In genomic region chr9:124480621-124480981, GRCh38 we compare ENCODE assay signal across 9 cellular contexts. TPM values are rescaled to one million over a fixed set of nuclear protein-coding genes. Genes with fewer than 3 reads are reported as not detected.
DNase-seq lines count a peak whose midpoint lies in the region; ATAC-seq and TF ChIP-seq lines count a peak whose summit lies in the region.
"Had no signal": no experiment of that assay in that cellular context is flagged by ENCODE, and none has a peak within 500 bp of the region (broad histone marks: within the 10 kb centered on the region; RNA-seq: fewer than 3 reads in every experiment).

No MANE protein-coding gene starts in this region.

- peak; percentile 72 for TF ChIP-seq CTCF in GM12864 (IDR thresholded peaks at IDR 0.05; ENCODE audit: low read depth, low read length, missing control alignments)
- TF ChIP-seq CTCF in Loucy (conservative IDR thresholded peaks at IDR 0.05; ENCODE audit: low read length) = peak; percentile 57
- TF ChIP-seq CTCF in activated CD8-positive, alpha-beta T cell treated with anti-CD3 and anti-CD28 coated beads for 36 hours (IDR thresholded peaks at IDR 0.05) = peak; percentile 23
- TF ChIP-seq CTCF in nephron progenitor cell (IDR thresholded peaks at IDR 0.05) = peak; percentile 53
- no peak for TF ChIP-seq CTCF in upper lobe of right lung (IDR thresholded peaks at IDR 0.05)
- no peak for TF ChIP-seq CTCF in esophagus muscularis mucosa (IDR thresholded peaks at IDR 0.05)

- no peak overlapping the region for H3K4me2 ChIP-seq in Loucy (ENCODE audit: low read depth, low read length, poor library complexity, severe bottlenecking)

- H3K36me3 ChIP-seq in Loucy (ENCODE audit: insufficient read depth, low read length) (no peaks in the 10 kb centered on the region), upper lobe of right lung (no peaks in the 10 kb centered on the region), esophagus muscularis mucosa (no peaks in the 10 kb centered on the region)

- DNase-seq in GM12864 (ENCODE audit: low read depth) = no peak
- peak; percentile 30 for DNase-seq in activated CD8-positive, alpha-beta T cell treated with anti-CD3 and anti-CD28 coated beads for 36 hours
- DNase-seq in nephron progenitor cell = peak; percentile 58
- no peak for DNase-seq in caudate nucleus (lab: John Stamatoyannopoulos, UW)
- DNase-seq in upper lobe of right lung = no peak
- no peak for DNase-seq in esophagus muscularis mucosa (ENCODE audit: extremely low spot score)

- no peak overlapping the region for H3K4me3 Mint-ChIP-seq in activated CD8-positive, alpha-beta T cell treated with anti-CD3 and anti-CD28 coated beads for 36 hours
- no peak overlapping the region for H3K4me3 Mint-ChIP-seq in nephron progenitor cell
- H3K4me3 Mint-ChIP-seq: T-helper 1 cell treated with Interleukin-12 subunit alpha and Interleukin-12 subunit beta and Interleukin-4 antibody, amounts not matched to agents 30 μg/mL and 1 μg/mL, for 36 hours had no signal

- no peaks in the 10 kb centered on the region for H3K4me1 Mint-ChIP-seq in activated CD8-positive, alpha-beta T cell treated with anti-CD3 and anti-CD28 coated beads for 36 hours (ENCODE audit: low read depth)
- peaks cover 21% of the 10 kb centered on the region for H3K4me1 Mint-ChIP-seq in nephron progenitor cell

- H2AFZ ChIP-seq in Loucy (ENCODE audit: low read length) = peak overlapping the region; percentile 54; the same call in 1 of the 2 replicates

- 10% methylated on average over 5 of the region's 7 CpGs for WGBS in esophagus muscularis mucosa

- no peaks in the 10 kb centered on the region for H3K9me3 Mint-ChIP-seq in activated CD8-positive, alpha-beta T cell treated with anti-CD3 and anti-CD28 coated beads for 36 hours
- no peaks in the 10 kb centered on the region for H3K9me3 Mint-ChIP-seq in nephron progenitor cell
- H3K9me3 Mint-ChIP-seq: T-helper 1 cell treated with Interleukin-12 subunit alpha and Interleukin-12 subunit beta and Interleukin-4 antibody, amounts not matched to agents 30 μg/mL and 1 μg/mL, for 36 hours had no signal

- no peak overlapping the region for H3K9ac ChIP-seq in Loucy (ENCODE audit: low read depth, low read length, poor library complexity, severe bottlenecking)

- H3K4me3 ChIP-seq in GM12864 (ENCODE audit: low read depth, low read length) = no peak overlapping the region
- H3K4me3 ChIP-seq in Loucy (ENCODE audit: low read length, poor library complexity, severe bottlenecking) = no peak overlapping the region
- H3K4me3 ChIP-seq in upper lobe of right lung = no peak overlapping the region
- no peak overlapping the region for H3K4me3 ChIP-seq in esophagus muscularis mucosa
- H3K4me3 ChIP-seq: lung had no signal

- peak; percentile 60 for ATAC-seq in activated CD8-positive, alpha-beta T cell treated with anti-CD3 and anti-CD28 coated beads for 36 hours
- no peak for ATAC-seq in upper lobe of right lung

- H3K36me3 Mint-ChIP-seq in activated CD8-positive, alpha-beta T cell treated with anti-CD3 and anti-CD28 coated beads for 36 hours (ENCODE audit: low read depth) = no peaks in the 10 kb centered on the region
- no peaks in the 10 kb centered on the region for H3K36me3 Mint-ChIP-seq in nephron progenitor cell (ENCODE audit: low read depth)

- H3K27me3 Mint-ChIP-seq in activated CD8-positive, alpha-beta T cell treated with anti-CD3 and anti-CD28 coated beads for 36 hours = peaks cover 18% of the 10 kb centered on the region
- H3K27me3 Mint-ChIP-seq in nephron progenitor cell (ENCODE audit: low read depth, poor library complexity) = peaks cover 64% of the 10 kb centered on the region

- CTCF ChIA-PET in activated CD8-positive, alpha-beta T cell treated with anti-CD3 and anti-CD28 coated beads for 36 hours (lab: Charles Lee) = interaction anchor here (1.0 kb wide), 1 partner anchor 56 kb away, joined by 3 read pairs; no protein-coding TSS in a partner anchor

- TF ChIP-seq EP300 in esophagus muscularis mucosa (IDR thresholded peaks at IDR 0.05) = no peak

- H3K9me2 ChIP-seq in Loucy (replicated peaks; ENCODE audit: low read depth, low read length) = no peaks in the 10 kb centered on the region

- H3K27ac ChIP-seq in caudate nucleus (ENCODE audit: low read depth, low read length) (no peak overlapping the region), upper lobe of right lung (no peak overlapping the region), esophagus muscularis mucosa (replicated peaks in 1 of 4) (no peak overlapping the region)

- H3K27me3 ChIP-seq in Loucy (ENCODE audit: insufficient read depth, low read length, poor library complexity, severe bottlenecking) = no peaks in the 10 kb centered on the region
- peaks cover 50% of the 10 kb centered on the region for H3K27me3 ChIP-seq in upper lobe of right lung
- H3K27me3 ChIP-seq in esophagus muscularis mucosa = peaks cover 4 to 88% (median 31%) of the 10 kb centered on the region in 4 donors

- no peak overlapping the region for H3K27ac Mint-ChIP-seq in activated CD8-positive, alpha-beta T cell treated with anti-CD3 and anti-CD28 coated beads for 36 hours
- H3K27ac Mint-ChIP-seq in nephron progenitor cell = no peak overlapping the region
- H3K27ac Mint-ChIP-seq: T-helper 1 cell treated with Interleukin-12 subunit alpha and Interleukin-12 subunit beta and Interleukin-4 antibody, amounts not matched to agents 30 μg/mL and 1 μg/mL, for 36 hours had no signal

- POLR2A ChIA-PET in activated CD8-positive, alpha-beta T cell treated with anti-CD3 and anti-CD28 coated beads for 36 hours (lab: Charles Lee) = no interaction called here

- H3F3A ChIP-seq in Loucy (ENCODE audit: low read depth) = no peaks in the 10 kb centered on the region

- no peaks in the 10 kb centered on the region for H3K9me3 ChIP-seq in Loucy (ENCODE audit: insufficient read depth, low read depth, low read length)
- no peaks in the 10 kb centered on the region for H3K9me3 ChIP-seq in upper lobe of right lung
- H3K9me3 ChIP-seq in esophagus muscularis mucosa = no peaks in the 10 kb centered on the region

- intact Hi-C loops in activated CD8-positive, alpha-beta T cell treated with anti-CD3 and anti-CD28 coated beads for 36 hours (cut with micrococcal nuclease) = no loop called here
- intact Hi-C loops in upper lobe of right lung (cut with DNase I) (no loop called here), esophagus muscularis mucosa (cut with DNase I) (no loop called here)

- no peaks in the 10 kb centered on the region for H3K79me2 ChIP-seq in Loucy (ENCODE audit: insufficient read depth, low read length)

- H4K20me1 ChIP-seq in Loucy (ENCODE audit: insufficient read depth, low read length, poor library complexity, severe bottlenecking) = no peaks in the 10 kb centered on the region

- TF ChIP-seq POLR2A in esophagus muscularis mucosa (IDR thresholded peaks at IDR 0.05; ENCODE audit: low read depth) = no peak

- H3K4me1 ChIP-seq in Loucy (ENCODE audit: insufficient read depth, low read length, poor library complexity, severe bottlenecking) (no peaks in the 10 kb centered on the region), upper lobe of right lung (no peaks in the 10 kb centered on the region), esophagus muscularis mucosa (peaks cover 3 to 14% (median 13%) of the 10 kb centered on the region in 4 donors)

RNA-seq across cellular contexts. Expression of gene NR5A1, which starts 26.6 kb away (rescaled TPM):
- total RNA-seq in activated CD8-positive, alpha-beta T cell treated with anti-CD3 and anti-CD28 coated beads for 36 hours = not detected
- total RNA-seq in upper lobe of right lung (not detected), esophagus muscularis mucosa (under 1 TPM in 1 of 4 donors, not detected in 3; 0.17 TPM)

RNA-seq across cellular contexts. Expression of gene ADGRD2, which starts 30.4 kb away (rescaled TPM):
- total RNA-seq in activated CD8-positive, alpha-beta T cell treated with anti-CD3 and anti-CD28 coated beads for 36 hours = not detected
- total RNA-seq in upper lobe of right lung = not detected
- not detected for total RNA-seq in esophagus muscularis mucosa
- total RNA-seq: lung had no signal

Comparison
In these comparisons a context has a peak if more than half of its experiments do, and no peak if none do; other contexts are left out.
1. DNase-seq: peak in activated CD8-positive, alpha-beta T cell treated with anti-CD3 and anti-CD28 coated beads for 36 hours (single experiment) and nephron progenitor cell (single experiment); none in GM12864 (single experiment), caudate nucleus (0 of 61), upper lobe of right lung (single experiment) and esophagus muscularis mucosa (single experiment).
2. CTCF ChIP-seq: peak in GM12864 (single experiment), Loucy (single experiment), activated CD8-positive, alpha-beta T cell treated with anti-CD3 and anti-CD28 coated beads for 36 hours (single experiment) and nephron progenitor cell (single experiment); none in upper lobe of right lung (single experiment) and esophagus muscularis mucosa (0 of 3).